11 cellular contexts compared by ENCODE assay signal in genomic region chr9:9846538-9846937, GRCh38.
A peak's percentile ranks its signal among the peaks of the same experiment; 100 is the strongest.
DNase-seq lines count a peak whose midpoint lies in the region; ATAC-seq and TF ChIP-seq lines count a peak whose summit lies in the region.
"Had no signal": no experiment of that assay in that cellular context is flagged by ENCODE, and none has a peak within 500 bp of the region (broad histone marks: within the 10 kb centered on the region; RNA-seq: fewer than 3 reads in every experiment).

No MANE protein-coding gene starts in this region.

- H3K4me1 ChIP-seq in ascending aorta: no peaks in the 10 kb centered on the region
- H3K4me1 ChIP-seq: breast epithelium had no signal

- DNase-seq in astrocyte of the hippocampus (ENCODE audit: low read depth, low spot score) (peak; percentile 10), mesenteric fat pad (ENCODE audit: low spot score) (no peak), NCI-H1092 (lab: John Stamatoyannopoulos, UW) (no peak), GF-D8 (lab: John Stamatoyannopoulos, UW) (no peak), ascending aorta (ENCODE audit: low spot score in 2 of 2) (no peak)
- DNase-seq: left colon had no signal

- intact Hi-C loops in ascending aorta (cut with DNase I): no loop called here

- no peaks in the 10 kb centered on the region for H3K36me3 ChIP-seq in ascending aorta
- H3K36me3 ChIP-seq: breast epithelium had no signal

- H3K27ac ChIP-seq in ascending aorta: no peak overlapping the region
- H3K27ac ChIP-seq: breast epithelium, HL-60 had no signal

- TF ChIP-seq CTCF in ascending aorta (IDR thresholded peaks at IDR 0.05): no peak

- ATAC-seq in GM18907 (IDR thresholded peaks at IDR 0.05; ENCODE audit: unreplicated experiment): peak; percentile 93
- ATAC-seq in GM21576 (IDR thresholded peaks at IDR 0.05; ENCODE audit: unreplicated experiment): peak; percentile 74
- peak; percentile 87 for ATAC-seq in HG03175 (IDR thresholded peaks at IDR 0.05; ENCODE audit: unreplicated experiment)
- ATAC-seq: left colon had no signal

- H3K4me3 ChIP-seq in ascending aorta: no peak overlapping the region
- H3K4me3 ChIP-seq: breast epithelium had no signal

- no peaks in the 10 kb centered on the region for H3K9me3 ChIP-seq in ascending aorta
- H3K9me3 ChIP-seq: breast epithelium had no signal

- no peaks in the 10 kb centered on the region for H3K27me3 ChIP-seq in ascending aorta
- H3K27me3 ChIP-seq: breast epithelium had no signal
